15 cellular contexts compared by ENCODE assay signal in genomic region chr2:216741223-216741593, GRCh38. TPM values are rescaled to one million over a fixed set of nuclear protein-coding genes. Genes with fewer than 3 reads are reported as not detected.
DNase-seq lines count a peak whose midpoint lies in the region; ATAC-seq and TF ChIP-seq lines count a peak whose summit lies in the region.
"Had no signal": no experiment of that assay in that cellular context is flagged by ENCODE, and none has a peak within 500 bp of the region (broad histone marks: within the 10 kb centered on the region; RNA-seq: fewer than 3 reads in every experiment).

No MANE protein-coding gene starts in this region.

- no peak for TF ChIP-seq RAD21 in liver (IDR thresholded peaks at IDR 0.05)

- intact Hi-C loops in sigmoid colon (cut with DNase I), result loop anchor here (10.0 kb wide), 1 partner anchor 234 kb away; no protein-coding TSS in a partner anchor
- intact Hi-C loops in uterus (cut with DNase I; ENCODE audit: low total_unique reads), result no loop called here

- TF ChIP-seq EP300 in sigmoid colon (IDR thresholded peaks at IDR 0.05), result no peak

- H3K27ac ChIP-seq in liver (ENCODE audit: low read depth in 1 of 2, low read length in 2 of 2) (peak overlapping the region; percentile 59 to 92), sigmoid colon (peak overlapping the region; percentile 65 to 87 (median 83)), uterus (peak overlapping the region; percentile 42 to 68)
- H3K27ac ChIP-seq: 22Rv1, RWPE1 had no signal

- H3K9me3 ChIP-seq in liver (ENCODE audit: control insufficient read depth in 4 of 4, low read length in 3 of 4) (no peaks in the 10 kb centered on the region), sigmoid colon (no peaks in the 10 kb centered on the region), uterus (no peaks in the 10 kb centered on the region)
- H3K9me3 ChIP-seq: BE2C had no signal

- H3K27me3 ChIP-seq in liver (ENCODE audit: control insufficient read depth in 4 of 4, insufficient read depth in 4 of 4, low read length in 3 of 4), result no peaks in the 10 kb centered on the region
- H3K27me3 ChIP-seq in sigmoid colon, result no peaks in the 10 kb centered on the region
- H3K27me3 ChIP-seq in uterus, result no peaks in the 10 kb centered on the region
- no peaks in the 10 kb centered on the region for H3K27me3 ChIP-seq in H7 (ENCODE audit: control insufficient read depth, insufficient read depth, low read length)
- H3K27me3 ChIP-seq: BE2C had no signal

- ATAC-seq in HG02870 (IDR thresholded peaks at IDR 0.05; ENCODE audit: unreplicated experiment), result no peak

- peak; percentile 36 for DNase-seq in NCI-H1092 treated with DMSO at 0.1 percent for 48 hours (lab: John Stamatoyannopoulos, UW)
- no peak for DNase-seq in NCI-H1092 (lab: John Stamatoyannopoulos, UW)
- DNase-seq in sigmoid colon, result no peak
- no peak for DNase-seq in uterus
- DNase-seq in H7, result no peak
- no peak for DNase-seq in HPDE6-E6E7 (ENCODE audit: extremely low spot score)
- DNase-seq: BE2C; Calu3; CD4-positive, alpha-beta memory T cell; H9; NCI-H1417 treated with DMSO at 0.1 percent for 48 hours had no signal

- H3K36me3 ChIP-seq in liver (ENCODE audit: control insufficient read depth in 4 of 4, insufficient read depth in 3 of 4, low read depth in 1 of 4, low read length in 3 of 4) (no peaks in the 10 kb centered on the region), sigmoid colon (no peaks in the 10 kb centered on the region), uterus (no peaks in the 10 kb centered on the region), H7 (replicated peaks; ENCODE audit: control insufficient read depth, insufficient read depth, low read length) (no peaks in the 10 kb centered on the region)
- H3K36me3 ChIP-seq: BE2C had no signal

- WGBS in liver, result 37% methylated on average over 2 of the region's 2 CpGs
- 70 to 73% methylated on average over 2 of the region's 2 CpGs for WGBS in sigmoid colon, 2 donors

- H3K4me1 ChIP-seq in liver (ENCODE audit: control insufficient read depth in 4 of 4, insufficient read depth in 4 of 4, low read length in 3 of 4), result peaks cover 6 to 20% (median 14%) of the 10 kb centered on the region in 4 donors
- H3K4me1 ChIP-seq in sigmoid colon, result peaks cover 0 to 74% (median 60%) of the 10 kb centered on the region in 4 donors
- H3K4me1 ChIP-seq in uterus, result no peaks in the 10 kb centered on the region

- no peak overlapping the region for H3K4me3 ChIP-seq in liver (ENCODE audit: low read depth in 1 of 3, low read length in 3 of 3)
- H3K4me3 ChIP-seq in sigmoid colon, result no peak overlapping the region
- no peak overlapping the region for H3K4me3 ChIP-seq in uterus
- no peak overlapping the region for H3K4me3 ChIP-seq in H7 (ENCODE audit: insufficient read depth, low read depth, low read length)

- TF ChIP-seq POLR2A in sigmoid colon (IDR thresholded peaks at IDR 0.05), result no peak
- no peak for TF ChIP-seq POLR2A in uterus (IDR thresholded peaks at IDR 0.05)

- TF ChIP-seq CTCF in liver (IDR thresholded peaks at IDR 0.05; ENCODE audit: low read depth, low read length, missing input control) (no peak), sigmoid colon (IDR thresholded peaks at IDR 0.05) (no peak), uterus (IDR thresholded peaks at IDR 0.05) (no peak)

- no peak overlapping the region for H3K9ac ChIP-seq in liver (ENCODE audit: low read depth in 1 of 2, low read length in 2 of 2)

TF ChIP-seq in liver, 16 proteins besides CTCF, POLR2A, EP300 and RAD21:
- TF ChIP-seq MAX (IDR thresholded peaks at IDR 0.05) (no peak), HNF4A (conservative IDR thresholded peaks at IDR 0.05) (peak in 1 of 2 donors; percentile 4)

RNA-seq across cellular contexts. Expression of gene IGFBP5, which starts 45.9 kb away (rescaled TPM):
- total RNA-seq in liver (10 to 100 TPM in 1 of 2 donors, 1 to 10 TPM in 1; 2.3 to 43.4 TPM), sigmoid colon (100 to 1,000 TPM; 254 to 773 (median 488) TPM), uterus (1,000 to 10,000 TPM in 1 of 4 donors, 100 to 1,000 TPM in 3; 480 to 2,812 (median 618) TPM)
- polyA plus RNA-seq in liver (10 to 100 TPM; 13.0 to 15.7 TPM), sigmoid colon (100 to 1,000 TPM in 1 of 3 donors, 10 to 100 TPM in 2; 13.6 to 131 (median 36.0) TPM)
- total RNA-seq in H7 (2014; rRNA removed; shearing (Covaris generic)), result 2.9 and 10.2 TPM in 2 replicates
- polyA plus RNA-seq: CD4-positive, alpha-beta memory T cell had no signal

Comparison
In these comparisons a context has a peak if more than half of its experiments do, and no peak if none do; other contexts are left out.
1. RNA of gene IGFBP5, which starts 45.9 kb away (total RNA-seq): 480 to 2,812 TPM in uterus and 254 to 773 TPM in sigmoid colon; 2.3 to 43.4 TPM in liver and 2.9 to 10.2 TPM in H7; every median in the first group is over 4 times any median in the second.
2. Peak in every context shown above with its lines, with median percentiles within 50 percentile points of each other: H3K27ac ChIP-seq.